In genomic region chr2:127847926-127848325, GRCh38 we compare ENCODE assay signal across 1 cellular context.
TF ChIP-seq lines count a peak whose summit lies in the region.

No MANE protein-coding gene starts in this region.

TF ChIP-seq in GM12878, 131 proteins besides CTCF, POLR2A, EP300 and RAD21:
- TF ChIP-seq JUND (IDR thresholded peaks at IDR 0.05; ENCODE audit: low read depth, low read length) (no peak), DPF2 (IDR thresholded peaks at IDR 0.05) (no peak), USF1 (IDR thresholded peaks at IDR 0.05; ENCODE audit: borderline replicate concordance, extremely low read length, insufficient read depth, low read depth, low read length) (no peak), ZNF592 (IDR thresholded peaks at IDR 0.05) (no peak), CEBPZ (IDR thresholded peaks at IDR 0.05; ENCODE audit: low read depth, low read length) (no peak), ATF7 (IDR thresholded peaks at IDR 0.05; ENCODE audit: low read depth) (no peak), LARP7 (IDR thresholded peaks at IDR 0.05) (no peak), SIN3A (IDR thresholded peaks at IDR 0.05; ENCODE audit: low read depth, low read length) (no peak), SMARCA5 (IDR thresholded peaks at IDR 0.05) (no peak), SREBF1 (IDR thresholded peaks at IDR 0.05; ENCODE audit: low read length) (no peak), ZNF384 (IDR thresholded peaks at IDR 0.05; ENCODE audit: borderline replicate concordance, low read depth, low read length) (no peak)
